ENCODE assay signal across 8 cellular contexts in genomic region chr16:641326-642188, GRCh38. TPM values are rescaled to one million over a fixed set of nuclear protein-coding genes. Genes with fewer than 3 reads are reported as not detected.
DNase-seq lines count a peak whose midpoint lies in the region; ATAC-seq and TF ChIP-seq lines count a peak whose summit lies in the region.

A gene with protein sequence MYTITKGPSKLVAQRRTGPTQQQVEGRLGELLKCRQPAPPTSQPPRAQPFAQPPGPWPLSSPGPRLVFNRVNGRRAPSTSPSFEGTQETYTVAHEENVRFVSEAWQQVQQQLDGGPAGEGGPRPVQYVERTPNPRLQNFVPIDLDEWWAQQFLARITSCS (plus strand): TSS chr16:641828. CDS start chr16:641992, 164 bp downstream.

- TF ChIP-seq CTCF in Loucy (conservative IDR thresholded peaks at IDR 0.05; ENCODE audit: low read length) (no peak), SU-DHL-6 (IDR thresholded peaks at IDR 0.05; ENCODE audit: insufficient read depth, low read length, poor library complexity, severe bottlenecking) (no peak), adrenal gland (IDR thresholded peaks at IDR 0.05) (peak in 1 of 6 experiments; percentile 10), heart right ventricle (IDR thresholded peaks at IDR 0.05) (peak in 1 of 9 donors; percentile 5)

- H3K27me3 ChIP-seq in Loucy (ENCODE audit: insufficient read depth, low read length, poor library complexity, severe bottlenecking) (no peaks in the 10 kb centered on the region), SU-DHL-6 (ENCODE audit: low read length) (no peaks in the 10 kb centered on the region), adrenal gland (no peaks in the 10 kb centered on the region), heart right ventricle (no peaks in the 10 kb centered on the region)

- H3K27ac ChIP-seq in SU-DHL-6 (ENCODE audit: low read depth, low read length) (peak within 1 kb of the TSS; percentile 74), adrenal gland (peak within 1 kb of the TSS; percentile 85 to 100 (median 93)), heart right ventricle (peak within 1 kb of the TSS; percentile 89 to 99 (median 96)), urinary bladder (ENCODE audit: low read depth) (peak within 1 kb of the TSS; percentile 78)

- H3K4me3 ChIP-seq in Loucy (ENCODE audit: low read length, poor library complexity, severe bottlenecking) (peak within 1 kb of the TSS; percentile 82), SU-DHL-6 (ENCODE audit: insufficient read depth, low read length, poor library complexity, severe bottlenecking) (peak within 1 kb of the TSS; percentile 80), adrenal gland (peak within 1 kb of the TSS; percentile 40 to 97 (median 46)), heart right ventricle (peak within 1 kb of the TSS; percentile 46 to 96 (median 72)), urinary bladder (ENCODE audit: low read depth, low read length) (peak within 1 kb of the TSS; percentile 83)

- no peaks in the 10 kb centered on the region for H3K9me3 ChIP-seq in Loucy (ENCODE audit: insufficient read depth, low read depth, low read length)
- H3K9me3 ChIP-seq in SU-DHL-6 (ENCODE audit: insufficient read depth, low read length) = no peaks in the 10 kb centered on the region
- no peaks in the 10 kb centered on the region for H3K9me3 ChIP-seq in adrenal gland (replicated peaks in 1 of 3)
- H3K9me3 ChIP-seq in heart right ventricle = no peaks in the 10 kb centered on the region

- H3F3A ChIP-seq in Loucy (ENCODE audit: low read depth) (no peaks in the 10 kb centered on the region), SU-DHL-6 (ENCODE audit: insufficient read depth) (peaks cover 26% of the 10 kb centered on the region)

- peak within 1 kb of the TSS; percentile 76 for H3K4me2 ChIP-seq in Loucy (ENCODE audit: low read depth, low read length, poor library complexity, severe bottlenecking)
- peak within 1 kb of the TSS; percentile 65 for H3K4me2 ChIP-seq in SU-DHL-6 (ENCODE audit: low read depth, low read length, poor library complexity, severe bottlenecking)

- H3K36me3 ChIP-seq in Loucy (ENCODE audit: insufficient read depth, low read length) = no peaks in the 10 kb centered on the region
- no peaks in the 10 kb centered on the region for H3K36me3 ChIP-seq in SU-DHL-6 (ENCODE audit: low read length)
- no peaks in the 10 kb centered on the region for H3K36me3 ChIP-seq in adrenal gland (replicated peaks in 1 of 2)
- peaks cover 0 to 3% (median 0%) of the 10 kb centered on the region in 9 donors for H3K36me3 ChIP-seq in heart right ventricle
- H3K36me3 ChIP-seq in urinary bladder (ENCODE audit: insufficient read depth) = no peaks in the 10 kb centered on the region

- H2AFZ ChIP-seq in Loucy (ENCODE audit: low read length) = peak within 1 kb of the TSS; percentile 61; the same call in 1 of the 2 replicates
- peak within 1 kb of the TSS; percentile 35 for H2AFZ ChIP-seq in SU-DHL-6 (ENCODE audit: low read depth, low read length, severe bottlenecking)

- peak; percentile 39 for DNase-seq in DMS 273 treated with DMSO at 0.1 percent for 48 hours (lab: John Stamatoyannopoulos, UW)
- DNase-seq in adrenal gland = peak; percentile 91 to 94 (median 92)
- peak; percentile 85 to 90 for DNase-seq in heart right ventricle
- peak; percentile 62 to 96 (median 81) for DNase-seq in posterior cingulate gyrus

- H4K20me1 ChIP-seq in Loucy (ENCODE audit: insufficient read depth, low read length, poor library complexity, severe bottlenecking) (no peaks in the 10 kb centered on the region), SU-DHL-6 (ENCODE audit: low read depth, low read length) (no peaks in the 10 kb centered on the region)

- ATAC-seq in GM21576 (IDR thresholded peaks at IDR 0.05; ENCODE audit: unreplicated experiment) = peak; percentile 42
- ATAC-seq in heart right ventricle = peak; percentile 49 to 69 (median 66)

- H3K9me2 ChIP-seq in Loucy (replicated peaks; ENCODE audit: low read depth, low read length) = no peaks in the 10 kb centered on the region
- H3K9me2 ChIP-seq in SU-DHL-6 (replicated peaks; ENCODE audit: insufficient read depth, low read length) = no peaks in the 10 kb centered on the region

- peak; percentile 44 to 92 for TF ChIP-seq POLR2A in adrenal gland (IDR thresholded peaks at IDR 0.05)

- 0 to 2% (median 1%) methylated on average over 1 to 81 of the region's 81 CpGs; no CpG with 5 or more reads in 1 of the 4 donors for WGBS in adrenal gland, 4 donors
- 1 to 2% methylated on average over 45 to 81 of the region's 81 CpGs for WGBS in heart right ventricle, 2 donors
- 1% methylated on average over 81 of the region's 81 CpGs for WGBS in urinary bladder

- H3K79me2 ChIP-seq in Loucy (ENCODE audit: insufficient read depth, low read length) = peaks cover 5% of the 10 kb centered on the region; the same call in 1 of the 2 replicates
- peaks cover 13% of the 10 kb centered on the region for H3K79me2 ChIP-seq in SU-DHL-6 (ENCODE audit: insufficient read depth, low read length)

- intact Hi-C loops in adrenal gland (cut with DNase I) (no loop called here), heart right ventricle (cut with DNase I) (no loop called here), posterior cingulate gyrus (cut with DNase I) (no loop called here)

- H3K9ac ChIP-seq in Loucy (ENCODE audit: low read depth, low read length, poor library complexity, severe bottlenecking) (peak within 1 kb of the TSS; percentile 91), SU-DHL-6 (ENCODE audit: low read length) (peak within 1 kb of the TSS; percentile 70)

- H3K4me1 ChIP-seq in Loucy (ENCODE audit: insufficient read depth, low read length, poor library complexity, severe bottlenecking) (peaks cover 6% of the 10 kb centered on the region), adrenal gland (replicated peaks in 1 of 2) (peaks cover 61 to 64% of the 10 kb centered on the region in 2 donors), heart right ventricle (peaks cover 16 to 66% (median 43%) of the 10 kb centered on the region in 9 donors), urinary bladder (ENCODE audit: insufficient read depth) (peaks cover 3% of the 10 kb centered on the region)

RNA-seq across cellular contexts. Expression of the gene that starts here (rescaled TPM):
- total RNA-seq in adrenal gland = 100 to 1,000 TPM in 6 of 8 donors, 10 to 100 TPM in 2; 67.0 to 164 (median 140) TPM
- polyA plus RNA-seq in adrenal gland = 100 to 1,000 TPM in 2 of 3 donors, 1 to 10 TPM in 1; 7.1 to 253 (median 241) TPM
- 100 to 1,000 TPM in 4 of 10 donors, 10 to 100 TPM in 6; 68.8 to 152 (median 87.8) TPM for total RNA-seq in heart right ventricle
- polyA plus RNA-seq in heart right ventricle = 100 to 1,000 TPM; 163 to 474 TPM
- total RNA-seq in urinary bladder = 5.1 TPM
- 42.6 TPM for polyA plus RNA-seq in urinary bladder

Comparison
In these comparisons a context has a peak if more than half of its experiments do, and no peak if none do; other contexts are left out.
1. Peak in every context shown above with its lines: DNase-seq, ATAC-seq, H3K4me3 ChIP-seq and H3K27ac ChIP-seq.
2. RNA of the gene that starts here (total RNA-seq): 67.0 to 164 TPM in adrenal gland and 68.8 to 152 TPM in heart right ventricle; 5.1 TPM in urinary bladder (single experiment); every median in the first group is over 10 times any median in the second.
3. DNase-seq: peak in every context shown above with its lines; median percentile 92 in adrenal gland; 88 in heart right ventricle; 81 in posterior cingulate gyrus; 39 in DMS 273 treated with DMSO at 0.1 percent for 48 hours.